8 cellular contexts compared by ENCODE assay signal in the genomic region with DNA sequence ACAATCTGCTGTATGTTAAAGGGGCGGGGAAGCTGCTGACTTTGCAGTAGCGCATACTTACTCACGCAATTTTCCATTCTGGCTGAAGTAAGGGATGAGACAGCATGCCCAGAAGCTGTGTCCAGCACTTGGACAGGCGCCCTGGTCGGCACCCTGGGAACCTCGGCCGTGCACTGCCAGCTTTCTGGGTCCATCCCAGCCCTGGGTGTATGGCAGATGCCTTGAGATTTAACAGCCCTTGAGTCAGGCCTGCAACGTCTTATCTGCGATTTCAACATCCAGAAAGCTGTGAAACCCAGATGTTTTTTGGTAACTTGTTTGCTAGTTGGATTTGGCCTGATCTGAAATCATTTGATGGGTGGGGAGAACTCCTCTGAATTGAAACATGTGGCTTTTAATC. TPM values are rescaled to one million over a fixed set of nuclear protein-coding genes. Genes with fewer than 3 reads are reported as not detected.
DNase-seq lines count a peak whose midpoint lies in the region; ATAC-seq and TF ChIP-seq lines count a peak whose summit lies in the region.
"Had no signal": no experiment of that assay in that cellular context is flagged by ENCODE, and none has a peak within 500 bp of the region (broad histone marks: within the 10 kb centered on the region; RNA-seq: fewer than 3 reads in every experiment).

No MANE protein-coding gene starts in this region.

- intact Hi-C loops in uterus (cut with DNase I; ENCODE audit: low total_unique reads), result no loop called here

- H3K4me3 ChIP-seq in muscle layer of duodenum (ENCODE audit: low read depth in 1 of 2, low read length in 2 of 2) (no peak overlapping the region), uterus (no peak overlapping the region)

- no peak for TF ChIP-seq CTCF in uterus (IDR thresholded peaks at IDR 0.05)

- H3K27ac ChIP-seq in muscle layer of duodenum (ENCODE audit: low read length) (peak overlapping the region; percentile 67), uterus (peak overlapping the region; percentile 78 to 79)
- H3K27ac ChIP-seq: brain microvascular endothelial cell had no signal

- H3K4me1 ChIP-seq in muscle layer of duodenum (ENCODE audit: control insufficient read depth in 1 of 2, insufficient read depth in 2 of 2, low read length in 2 of 2) (peaks cover 0 to 35% of the 10 kb centered on the region in 2 donors), uterus (peaks cover 6 to 13% of the 10 kb centered on the region in 2 donors)

- DNase-seq in NCI-H524 treated with DMSO at 0.1 percent for 48 hours (lab: John Stamatoyannopoulos, UW) (peak; percentile 24), fibroblast of peridontal ligament (ENCODE audit: extremely low read depth) (peak; percentile 68), uterus (peak; percentile 84 to 85), activated T-cell treated with anti-CD3 and anti-CD28 coated beads for 4 hours (no peak), dermis blood vessel endothelial cell (no peak)
- DNase-seq: brain microvascular endothelial cell had no signal

- no peaks in the 10 kb centered on the region for H3K9me3 ChIP-seq in muscle layer of duodenum (ENCODE audit: control insufficient read depth in 1 of 2, low read length in 2 of 2)
- H3K9me3 ChIP-seq in uterus, result no peaks in the 10 kb centered on the region

- TF ChIP-seq POLR2A in uterus (IDR thresholded peaks at IDR 0.05) (no peak), GM18505 (IDR thresholded peaks at IDR 0.05; ENCODE audit: borderline replicate concordance, extremely low read depth, insufficient read depth, insufficient read length) (no peak)

- H3K27me3 ChIP-seq in muscle layer of duodenum (ENCODE audit: low read depth, low read length), result no peaks in the 10 kb centered on the region
- H3K27me3 ChIP-seq in uterus, result no peaks in the 10 kb centered on the region
- H3K27me3 ChIP-seq: brain microvascular endothelial cell had no signal

- no peaks in the 10 kb centered on the region for H3K36me3 ChIP-seq in muscle layer of duodenum (ENCODE audit: control insufficient read depth in 1 of 2, insufficient read depth in 2 of 2, low read length in 2 of 2)
- no peaks in the 10 kb centered on the region for H3K36me3 ChIP-seq in uterus
- H3K36me3 ChIP-seq: brain microvascular endothelial cell had no signal

- no peak for ATAC-seq in GM18505 (IDR thresholded peaks at IDR 0.05; ENCODE audit: unreplicated experiment)

RNA-seq across cellular contexts. Expression of gene EML1, which starts 16.2 kb away (rescaled TPM):
- total RNA-seq in uterus, result 100 to 1,000 TPM in 1 of 4 donors, 10 to 100 TPM in 3; 51.4 to 184 (median 84.4) TPM
- 45.8 and 47.1 TPM in 2 replicates for total RNA-seq in dermis blood vessel endothelial cell

Comparison
In these comparisons a context has a peak if more than half of its experiments do, and no peak if none do; other contexts are left out.
1. DNase-seq: peak in NCI-H524 treated with DMSO at 0.1 percent for 48 hours (single experiment), fibroblast of peridontal ligament (single experiment) and uterus (2 of 2); none in activated T-cell treated with anti-CD3 and anti-CD28 coated beads for 4 hours (single experiment) and dermis blood vessel endothelial cell (single experiment).